In the genomic region with DNA sequence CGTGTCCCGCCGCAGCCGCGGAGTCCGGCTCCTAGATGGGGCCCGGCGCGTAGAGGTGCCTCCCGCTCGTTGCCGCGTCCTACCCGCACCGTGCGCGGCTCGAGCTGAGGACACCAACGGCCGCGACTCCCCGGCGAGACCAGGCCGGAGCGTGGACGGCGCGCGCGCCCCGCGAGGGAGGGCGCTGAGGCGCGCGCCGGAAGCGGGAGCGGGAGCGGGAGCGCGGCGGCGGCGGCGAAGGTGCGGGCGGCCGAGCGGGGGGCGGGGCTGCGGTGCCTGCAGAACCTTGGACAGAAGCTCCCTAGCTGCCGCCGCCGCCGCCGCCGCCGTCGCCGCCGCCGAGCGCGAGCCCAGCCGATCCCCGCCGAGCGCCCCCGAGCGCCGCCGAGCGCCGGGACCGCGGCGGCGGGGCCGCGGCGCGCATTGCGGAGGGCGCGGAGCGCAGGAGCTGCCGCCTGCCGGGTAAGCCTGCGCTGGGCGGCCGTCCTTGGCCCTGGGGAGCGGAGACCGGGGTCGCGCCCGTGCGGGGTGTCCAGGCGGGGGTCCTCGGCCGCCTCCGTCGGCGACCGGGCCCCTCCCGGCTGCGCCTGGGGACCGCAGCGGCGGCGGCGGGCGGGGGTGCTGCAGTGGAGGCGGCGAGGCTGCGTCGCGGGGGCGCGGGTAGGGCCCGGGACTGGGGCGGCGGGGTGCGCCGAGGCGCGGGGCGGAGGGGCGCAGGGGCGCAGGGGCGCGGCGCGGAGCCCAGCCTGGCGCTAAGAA, we compare ENCODE assay signal across 1 cellular context.
TF ChIP-seq lines count a peak whose summit lies in the region.

CDK5R1 (plus strand) TSS at position 293 of the 759 bp plus-strand sequence. CDS start 628 bp downstream, outside the sequence.

TF ChIP-seq in K562, 482 proteins besides CTCF, POLR2A, EP300 and RAD21 (continued from another document and continues in another):
- TF ChIP-seq SMARCB1 (IDR thresholded peaks at IDR 0.05; ENCODE audit: insufficient read length, low read depth) (no peak), CBFB (CRISPR knock-in tag; IDR thresholded peaks at IDR 0.05) (no peak), CBX5 (IDR thresholded peaks at IDR 0.05; ENCODE audit: borderline replicate concordance, low read depth) (no peak), ZNF41 (CRISPR knock-in tag; conservative IDR thresholded peaks at IDR 0.05) (no peak), SAFB2 (IDR thresholded peaks at IDR 0.05; ENCODE audit: borderline replicate concordance, low read depth, low read length, severe bottlenecking) (no peak), POLR2AphosphoS5 (IDR thresholded peaks at IDR 0.05; ENCODE audit: control insufficient read depth, insufficient read depth, low read depth, low read length) (0 out of 2 replicates have a peak, but pooled peaks have one; percentile 20), NCOA1 (IDR thresholded peaks at IDR 0.05; ENCODE audit: low read depth) (no peak), GTF2B (IDR thresholded peaks at IDR 0.05; ENCODE audit: extremely low read depth, insufficient read length) (no peak), HNRNPH1 (optimal IDR thresholded peaks at IDR 0.05; ENCODE audit: low read depth, low read length) (no peak), ZNF212 (CRISPR knock-in tag; IDR thresholded peaks at IDR 0.05) (no peak), PHF8 (IDR thresholded peaks at IDR 0.05; ENCODE audit: borderline replicate concordance, low read length) (peak; percentile 60; the same call in 1 of the 2 replicates), PHF21A (IDR thresholded peaks at IDR 0.05; ENCODE audit: borderline replicate concordance, low read depth) (no peak), NONO (IDR thresholded peaks at IDR 0.05; ENCODE audit: low read depth in 2 of 2, low read length in 1 of 2) (peak in 1 of 2 experiments; percentile 84; a peak in 1 of 4 replicates), TAF7 (tag; IDR thresholded peaks at IDR 0.05) (no peak), ILF3 (IDR thresholded peaks at IDR 0.05; ENCODE audit: borderline replicate concordance) (no peak), SIN3B (IDR thresholded peaks at IDR 0.05; ENCODE audit: low read depth) (0 out of 2 replicates have a peak, but pooled peaks have one; percentile 29), MTA2 (IDR thresholded peaks at IDR 0.05; ENCODE audit: low read depth) (no peak), RBFOX2 (IDR thresholded peaks at IDR 0.05; ENCODE audit: low read depth, low read length) (peak; percentile 24), RBBP5 (IDR thresholded peaks at IDR 0.05; ENCODE audit: borderline replicate concordance, insufficient read depth, low read length, poor library complexity, severe bottlenecking) (no peak), ETS1 (conservative IDR thresholded peaks at IDR 0.05; ENCODE audit: control insufficient read depth, low read depth, low read length) (no peak; the same call in 1 of the 2 replicates), HNRNPL (IDR thresholded peaks at IDR 0.05; ENCODE audit: low read depth, low read length) (no peak), STAT5A (IDR thresholded peaks at IDR 0.05; ENCODE audit: borderline replicate concordance, low read length) (no peak), CAMTA2 (CRISPR knock-in tag; conservative IDR thresholded peaks at IDR 0.05) (0 out of 2 replicates have a peak, but pooled peaks have one; percentile 22), ELF4 (CRISPR knock-in tag; IDR thresholded peaks at IDR 0.05) (no peak), KLF6 (CRISPR knock-in tag; IDR thresholded peaks at IDR 0.05; ENCODE audit: borderline replicate concordance) (no peak), MAFF (IDR thresholded peaks at IDR 0.05; ENCODE audit: low read length) (no peak), FOXP4 (CRISPR knock-in tag; IDR thresholded peaks at IDR 0.05; ENCODE audit: borderline replicate concordance) (no peak), ZMIZ1 (IDR thresholded peaks at IDR 0.05; ENCODE audit: low read depth in 2 of 2, low read length in 2 of 2) (no peak), ZNF668 (CRISPR knock-in tag; IDR thresholded peaks at IDR 0.05) (no peak), TCF7L2 (IDR thresholded peaks at IDR 0.05; ENCODE audit: low read depth, low read length) (no peak), BMI1 (IDR thresholded peaks at IDR 0.05; ENCODE audit: low read length) (no peak), ELF1 (tag; IDR thresholded peaks at IDR 0.05) (no peak), NR1H2 (CRISPR knock-in tag; IDR thresholded peaks at IDR 0.05) (no peak), SAP30 (IDR thresholded peaks at IDR 0.05; ENCODE audit: borderline replicate concordance, insufficient read depth, low read depth, low read length, poor library complexity, severe bottlenecking) (no peak)
- TF ChIP-seq, protein P1, sequence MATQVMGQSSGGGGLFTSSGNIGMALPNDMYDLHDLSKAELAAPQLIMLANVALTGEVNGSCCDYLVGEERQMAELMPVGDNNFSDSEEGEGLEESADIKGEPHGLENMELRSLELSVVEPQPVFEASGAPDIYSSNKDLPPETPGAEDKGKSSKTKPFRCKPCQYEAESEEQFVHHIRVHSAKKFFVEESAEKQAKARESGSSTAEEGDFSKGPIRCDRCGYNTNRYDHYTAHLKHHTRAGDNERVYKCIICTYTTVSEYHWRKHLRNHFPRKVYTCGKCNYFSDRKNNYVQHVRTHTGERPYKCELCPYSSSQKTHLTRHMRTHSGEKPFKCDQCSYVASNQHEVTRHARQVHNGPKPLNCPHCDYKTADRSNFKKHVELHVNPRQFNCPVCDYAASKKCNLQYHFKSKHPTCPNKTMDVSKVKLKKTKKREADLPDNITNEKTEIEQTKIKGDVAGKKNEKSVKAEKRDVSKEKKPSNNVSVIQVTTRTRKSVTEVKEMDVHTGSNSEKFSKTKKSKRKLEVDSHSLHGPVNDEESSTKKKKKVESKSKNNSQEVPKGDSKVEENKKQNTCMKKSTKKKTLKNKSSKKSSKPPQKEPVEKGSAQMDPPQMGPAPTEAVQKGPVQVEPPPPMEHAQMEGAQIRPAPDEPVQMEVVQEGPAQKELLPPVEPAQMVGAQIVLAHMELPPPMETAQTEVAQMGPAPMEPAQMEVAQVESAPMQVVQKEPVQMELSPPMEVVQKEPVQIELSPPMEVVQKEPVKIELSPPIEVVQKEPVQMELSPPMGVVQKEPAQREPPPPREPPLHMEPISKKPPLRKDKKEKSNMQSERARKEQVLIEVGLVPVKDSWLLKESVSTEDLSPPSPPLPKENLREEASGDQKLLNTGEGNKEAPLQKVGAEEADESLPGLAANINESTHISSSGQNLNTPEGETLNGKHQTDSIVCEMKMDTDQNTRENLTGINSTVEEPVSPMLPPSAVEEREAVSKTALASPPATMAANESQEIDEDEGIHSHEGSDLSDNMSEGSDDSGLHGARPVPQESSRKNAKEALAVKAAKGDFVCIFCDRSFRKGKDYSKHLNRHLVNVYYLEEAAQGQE (CRISPR knock-in tag; IDR thresholded peaks at IDR 0.05; ENCODE audit: low read depth): peak; percentile 95
- TF ChIP-seq, protein P2, sequence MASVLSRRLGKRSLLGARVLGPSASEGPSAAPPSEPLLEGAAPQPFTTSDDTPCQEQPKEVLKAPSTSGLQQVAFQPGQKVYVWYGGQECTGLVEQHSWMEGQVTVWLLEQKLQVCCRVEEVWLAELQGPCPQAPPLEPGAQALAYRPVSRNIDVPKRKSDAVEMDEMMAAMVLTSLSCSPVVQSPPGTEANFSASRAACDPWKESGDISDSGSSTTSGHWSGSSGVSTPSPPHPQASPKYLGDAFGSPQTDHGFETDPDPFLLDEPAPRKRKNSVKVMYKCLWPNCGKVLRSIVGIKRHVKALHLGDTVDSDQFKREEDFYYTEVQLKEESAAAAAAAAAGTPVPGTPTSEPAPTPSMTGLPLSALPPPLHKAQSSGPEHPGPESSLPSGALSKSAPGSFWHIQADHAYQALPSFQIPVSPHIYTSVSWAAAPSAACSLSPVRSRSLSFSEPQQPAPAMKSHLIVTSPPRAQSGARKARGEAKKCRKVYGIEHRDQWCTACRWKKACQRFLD (CRISPR knock-in tag; IDR thresholded peaks at IDR 0.05): peak; percentile 72; the same call in 1 of the 2 replicates
- TF ChIP-seq, protein P3, sequence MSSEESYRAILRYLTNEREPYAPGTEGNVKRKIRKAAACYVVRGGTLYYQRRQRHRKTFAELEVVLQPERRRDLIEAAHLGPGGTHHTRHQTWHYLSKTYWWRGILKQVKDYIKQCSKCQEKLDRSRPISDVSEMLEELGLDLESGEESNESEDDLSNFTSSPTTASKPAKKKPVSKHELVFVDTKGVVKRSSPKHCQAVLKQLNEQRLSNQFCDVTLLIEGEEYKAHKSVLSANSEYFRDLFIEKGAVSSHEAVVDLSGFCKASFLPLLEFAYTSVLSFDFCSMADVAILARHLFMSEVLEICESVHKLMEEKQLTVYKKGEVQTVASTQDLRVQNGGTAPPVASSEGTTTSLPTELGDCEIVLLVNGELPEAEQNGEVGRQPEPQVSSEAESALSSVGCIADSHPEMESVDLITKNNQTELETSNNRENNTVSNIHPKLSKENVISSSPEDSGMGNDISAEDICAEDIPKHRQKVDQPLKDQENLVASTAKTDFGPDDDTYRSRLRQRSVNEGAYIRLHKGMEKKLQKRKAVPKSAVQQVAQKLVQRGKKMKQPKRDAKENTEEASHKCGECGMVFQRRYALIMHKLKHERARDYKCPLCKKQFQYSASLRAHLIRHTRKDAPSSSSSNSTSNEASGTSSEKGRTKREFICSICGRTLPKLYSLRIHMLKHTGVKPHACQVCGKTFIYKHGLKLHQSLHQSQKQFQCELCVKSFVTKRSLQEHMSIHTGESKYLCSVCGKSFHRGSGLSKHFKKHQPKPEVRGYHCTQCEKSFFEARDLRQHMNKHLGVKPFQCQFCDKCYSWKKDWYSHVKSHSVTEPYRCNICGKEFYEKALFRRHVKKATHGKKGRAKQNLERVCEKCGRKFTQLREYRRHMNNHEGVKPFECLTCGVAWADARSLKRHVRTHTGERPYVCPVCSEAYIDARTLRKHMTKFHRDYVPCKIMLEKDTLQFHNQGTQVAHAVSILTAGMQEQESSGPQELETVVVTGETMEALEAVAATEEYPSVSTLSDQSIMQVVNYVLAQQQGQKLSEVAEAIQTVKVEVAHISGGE (CRISPR knock-in tag; IDR thresholded peaks at IDR 0.05): peak in 1 of 3 experiments; percentile 62; a peak in 2 of 6 replicates
- TF ChIP-seq, protein P4, sequence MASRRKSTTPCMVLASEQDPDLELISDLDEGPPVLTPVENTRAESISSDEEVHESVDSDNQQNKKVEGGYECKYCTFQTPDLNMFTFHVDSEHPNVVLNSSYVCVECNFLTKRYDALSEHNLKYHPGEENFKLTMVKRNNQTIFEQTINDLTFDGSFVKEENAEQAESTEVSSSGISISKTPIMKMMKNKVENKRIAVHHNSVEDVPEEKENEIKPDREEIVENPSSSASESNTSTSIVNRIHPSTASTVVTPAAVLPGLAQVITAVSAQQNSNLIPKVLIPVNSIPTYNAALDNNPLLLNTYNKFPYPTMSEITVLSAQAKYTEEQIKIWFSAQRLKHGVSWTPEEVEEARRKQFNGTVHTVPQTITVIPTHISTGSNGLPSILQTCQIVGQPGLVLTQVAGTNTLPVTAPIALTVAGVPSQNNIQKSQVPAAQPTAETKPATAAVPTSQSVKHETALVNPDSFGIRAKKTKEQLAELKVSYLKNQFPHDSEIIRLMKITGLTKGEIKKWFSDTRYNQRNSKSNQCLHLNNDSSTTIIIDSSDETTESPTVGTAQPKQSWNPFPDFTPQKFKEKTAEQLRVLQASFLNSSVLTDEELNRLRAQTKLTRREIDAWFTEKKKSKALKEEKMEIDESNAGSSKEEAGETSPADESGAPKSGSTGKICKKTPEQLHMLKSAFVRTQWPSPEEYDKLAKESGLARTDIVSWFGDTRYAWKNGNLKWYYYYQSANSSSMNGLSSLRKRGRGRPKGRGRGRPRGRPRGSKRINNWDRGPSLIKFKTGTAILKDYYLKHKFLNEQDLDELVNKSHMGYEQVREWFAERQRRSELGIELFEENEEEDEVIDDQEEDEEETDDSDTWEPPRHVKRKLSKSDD (conservative IDR thresholded peaks at IDR 0.05; ENCODE audit: low read length): no peak
